ENCODE assay signal across 1 cellular context in genomic region chr21:36615274-36615964, GRCh38.
TF ChIP-seq lines count a peak whose summit lies in the region.

No MANE protein-coding gene starts in this region.

TF ChIP-seq in GM23338, 12 proteins besides CTCF, POLR2A, EP300 and RAD21 (continued from another document):
- TF ChIP-seq ZNF462 (CRISPR knock-in tag; IDR thresholded peaks at IDR 0.05) (no peak), ZNF331 (CRISPR knock-in tag; IDR thresholded peaks at IDR 0.05; ENCODE audit: low read depth) (no peak), ZNF114 (CRISPR knock-in tag; IDR thresholded peaks at IDR 0.05) (no peak), POLR2AphosphoS5 (IDR thresholded peaks at IDR 0.05; ENCODE audit: low read depth) (no peak)
